27 cellular contexts compared by ENCODE assay signal in the genomic region with DNA sequence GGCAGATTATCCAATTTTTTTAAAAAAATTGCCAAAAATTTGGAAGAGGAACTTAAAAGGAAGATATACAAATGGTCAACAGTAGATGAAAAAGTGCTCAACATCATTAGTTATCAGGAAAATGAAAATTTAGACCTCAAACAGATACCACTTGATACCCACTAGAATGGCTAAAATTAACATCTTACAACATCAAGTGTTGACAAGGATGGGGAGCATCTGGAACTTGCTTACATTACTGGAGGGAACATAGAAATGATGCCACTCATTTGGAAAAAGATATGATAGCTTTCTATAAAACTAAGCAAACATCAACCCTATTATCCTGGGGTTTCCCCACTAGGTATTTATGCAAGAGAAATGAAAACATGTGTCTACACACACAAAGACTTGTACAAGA.
"Had no signal": no experiment of that assay in that cellular context is flagged by ENCODE, and none has a peak within 500 bp of the region (broad histone marks: within the 10 kb centered on the region; RNA-seq: fewer than 3 reads in every experiment).

No MANE protein-coding gene starts in this region.

- H3K27ac ChIP-seq: colonic mucosa, coronary artery, epithelial cell of prostate, esophagus muscularis mucosa, esophagus squamous epithelium, foreskin keratinocyte, gastrocnemius medialis, gastroesophageal sphincter, heart left ventricle, heart right ventricle had no signal

- H3K27me3 ChIP-seq: colonic mucosa, dorsolateral prefrontal cortex, esophagus muscularis mucosa, esophagus squamous epithelium, foreskin keratinocyte, gastrocnemius medialis, gastroesophageal sphincter, heart left ventricle, heart right ventricle had no signal

- H3K9me3 ChIP-seq: colonic mucosa had no signal

- H3K4me3 Mint-ChIP-seq: dendritic cell treated with granulocyte-macrophage colony-stimulating factor and Interleukin-4, amounts not matched to agents 40 ng/mL and 50 ng/mL, for 4 days; effector memory CD8-positive, alpha-beta T cell; endodermal cell had no signal

- H3K27me3 Mint-ChIP-seq: dendritic cell treated with granulocyte-macrophage colony-stimulating factor and Interleukin-4, amounts not matched to agents 40 ng/mL and 50 ng/mL, for 4 days; effector memory CD8-positive, alpha-beta T cell had no signal

- H3K4me1 ChIP-seq: colonic mucosa, esophagus muscularis mucosa, esophagus squamous epithelium, foreskin keratinocyte, gastrocnemius medialis, gastroesophageal sphincter, heart left ventricle, heart right ventricle had no signal

- H3K4me1 Mint-ChIP-seq: endodermal cell had no signal

- H3K4me3 ChIP-seq: colonic mucosa, coronary artery, dorsolateral prefrontal cortex, esophagus muscularis mucosa, esophagus squamous epithelium, gastrocnemius medialis, gastroesophageal sphincter, heart left ventricle, heart right ventricle had no signal

- DNase-seq: colonic mucosa; cortex of kidney; dermis blood vessel endothelial cell; dorsolateral prefrontal cortex; effector CD4-positive, alpha-beta T cell; effector CD8-positive, alpha-beta T cell; effector memory CD4-positive, alpha-beta T cell; effector memory CD8-positive, alpha-beta T cell; endodermal cell; erythroblast; esophagus squamous epithelium; foreskin keratinocyte; foreskin melanocyte; gastrocnemius medialis; head of caudate nucleus; heart left ventricle; heart right ventricle had no signal

- H3K27ac Mint-ChIP-seq: dendritic cell treated with granulocyte-macrophage colony-stimulating factor and Interleukin-4, amounts not matched to agents 40 ng/mL and 50 ng/mL, for 4 days; effector memory CD8-positive, alpha-beta T cell; endodermal cell had no signal

- FAIRE-seq: colon, endometrium, endothelial cell of umbilical vein, frontal cortex had no signal

- ATAC-seq: effector memory CD8-positive, alpha-beta T cell; esophagus mucosa; foreskin keratinocyte; gastrocnemius medialis; gastroesophageal sphincter; heart left ventricle; heart right ventricle had no signal

- H3K36me3 ChIP-seq: colonic mucosa, esophagus muscularis mucosa, esophagus squamous epithelium, gastrocnemius medialis, gastroesophageal sphincter, heart left ventricle, heart right ventricle had no signal
